In genomic region chr18:48149020-48149685, GRCh38 we compare ENCODE assay signal across 26 cellular contexts.
"Had no signal": no experiment of that assay in that cellular context is flagged by ENCODE, and none has a peak within 500 bp of the region (broad histone marks: within the 10 kb centered on the region; RNA-seq: fewer than 3 reads in every experiment).

No MANE protein-coding gene starts in this region.

- H3K27me3 Mint-ChIP-seq: progenitor cell of endocrine pancreas; stimulated activated memory B cell treated with anti-CD40 and anti-IgM and Interleukin-4, amounts not matched to agents 10 μg/mL and 1 μg/mL and 100 μg/mL, for 72 hours; stimulated activated naive CD8-positive, alpha-beta T cell treated with anti-CD3 and anti-CD28 coated beads, Interleukin-15, amount 100 ng/mL, for 72 hours; type B pancreatic cell had no signal

- H3K27ac Mint-ChIP-seq: mesothelial cell of epicardium; naive thymus-derived CD4-positive, alpha-beta T cell; progenitor cell of endocrine pancreas; stimulated activated memory B cell treated with anti-CD40 and anti-IgM and Interleukin-4, amounts not matched to agents 10 μg/mL and 1 μg/mL and 100 μg/mL, for 72 hours; stimulated activated naive CD8-positive, alpha-beta T cell treated with anti-CD3 and anti-CD28 coated beads, Interleukin-15, amount 100 ng/mL, for 72 hours; type B pancreatic cell had no signal

- DNase-seq: heart right ventricle; islet precursor cell; left ventricle myocardium inferior; mesendoderm; naive thymus-derived CD4-positive, alpha-beta T cell; nucleus accumbens; right cardiac atrium; stimulated activated CD4-positive, alpha-beta T cell treated with anti-CD3 and anti-CD28 coated beads, Interleukin-1b, Interleukin-23, amount 100 ng/mL, for 48 hours; stimulated activated CD4-positive, alpha-beta T cell treated with anti-CD3 and anti-CD28 coated beads, Interleukin-2, amount 100 ng/mL, for 48 hours; stimulated activated CD4-positive, alpha-beta T cell treated with anti-CD3 and anti-CD28 coated beads, Interleukin-4, amount 100 ng/mL, for 4 hours; stimulated activated CD8-positive, alpha-beta memory T cell treated with anti-CD3 and anti-CD28 coated beads, Interleukin-4, amount 100 ng/mL, for 48 hours; stimulated activated naive CD4-positive, alpha-beta T cell treated with Interleukin-2 at 50 U/mL for 16 hours; stimulated activated naive CD8-positive, alpha-beta T cell treated with anti-CD3 and anti-CD28 coated beads, Interleukin-15, amount 100 ng/mL, for 72 hours; substantia nigra had no signal

- ATAC-seq: heart right ventricle; naive thymus-derived CD4-positive, alpha-beta T cell; right cardiac atrium; sciatic nerve; stimulated activated memory B cell treated with anti-CD40 and anti-IgM and Interleukin-4, amounts not matched to agents 10 μg/mL and 1 μg/mL and 100 μg/mL, for 72 hours; stimulated activated naive CD8-positive, alpha-beta T cell treated with anti-CD3 and anti-CD28 coated beads, Interleukin-15, amount 100 ng/mL, for 72 hours had no signal

- H3K36me3 ChIP-seq: heart right ventricle, left ventricle myocardium inferior, tibial nerve, vagina had no signal

- H3K9me3 ChIP-seq: heart right ventricle, left ventricle myocardium inferior, tibial nerve, vagina had no signal

- H3K4me1 Mint-ChIP-seq: naive thymus-derived CD4-positive, alpha-beta T cell; neural crest cell; stimulated activated memory B cell treated with anti-CD40 and anti-IgM and Interleukin-4, amounts not matched to agents 10 μg/mL and 1 μg/mL and 100 μg/mL, for 72 hours; stimulated activated naive CD8-positive, alpha-beta T cell treated with anti-CD3 and anti-CD28 coated beads, Interleukin-15, amount 100 ng/mL, for 72 hours had no signal

- H3K36me3 Mint-ChIP-seq: mesothelial cell of epicardium; naive thymus-derived CD4-positive, alpha-beta T cell; stimulated activated memory B cell treated with anti-CD40 and anti-IgM and Interleukin-4, amounts not matched to agents 10 μg/mL and 1 μg/mL and 100 μg/mL, for 72 hours; type B pancreatic cell had no signal

- H3K4me3 Mint-ChIP-seq: mesothelial cell of epicardium; naive thymus-derived CD4-positive, alpha-beta T cell; nephron; neural crest cell; stimulated activated memory B cell treated with anti-CD40 and anti-IgM and Interleukin-4, amounts not matched to agents 10 μg/mL and 1 μg/mL and 100 μg/mL, for 72 hours; stimulated activated naive CD8-positive, alpha-beta T cell treated with anti-CD3 and anti-CD28 coated beads, Interleukin-15, amount 100 ng/mL, for 72 hours; type B pancreatic cell had no signal

- H3K4me3 ChIP-seq: heart right ventricle, hepatocyte, left ventricle myocardium inferior, lung, skin epidermis, tibial nerve, vagina had no signal

- H3K27ac ChIP-seq: heart right ventricle, hepatocyte, left ventricle myocardium inferior, skin epidermis, tibial nerve, vagina had no signal

- H3K9me3 Mint-ChIP-seq: mesothelial cell of epicardium; naive thymus-derived CD4-positive, alpha-beta T cell; nephron; neural crest cell; stimulated activated memory B cell treated with anti-CD40 and anti-IgM and Interleukin-4, amounts not matched to agents 10 μg/mL and 1 μg/mL and 100 μg/mL, for 72 hours; stimulated activated naive CD8-positive, alpha-beta T cell treated with anti-CD3 and anti-CD28 coated beads, Interleukin-15, amount 100 ng/mL, for 72 hours; type B pancreatic cell had no signal

- H3K27me3 ChIP-seq: heart right ventricle, hepatocyte, tibial nerve, vagina had no signal
